32 cellular contexts compared by ENCODE assay signal in genomic region chr21:44533891-44534627, GRCh38. TPM values are rescaled to one million over a fixed set of nuclear protein-coding genes. Genes with fewer than 3 reads are reported as not detected.
DNase-seq lines count a peak whose midpoint lies in the region; ATAC-seq and TF ChIP-seq lines count a peak whose summit lies in the region.
"Had no signal": no experiment of that assay in that cellular context is flagged by ENCODE, and none has a peak within 500 bp of the region (broad histone marks: within the 10 kb centered on the region; RNA-seq: fewer than 3 reads in every experiment).

No MANE protein-coding gene starts in this region.

- H3K27ac ChIP-seq in naive thymus-derived CD4-positive, alpha-beta T cell (ENCODE audit: low read depth, low read length), result no peak overlapping the region
- H3K27ac ChIP-seq: epithelial cell of prostate, ovary, uterus had no signal

- H3K36me3 ChIP-seq in BE2C (no peaks in the 10 kb centered on the region), H7 (replicated peaks; ENCODE audit: control insufficient read depth, insufficient read depth, low read length) (no peaks in the 10 kb centered on the region)
- no peaks in the 10 kb centered on the region for H3K36me3 ChIP-seq in naive thymus-derived CD4-positive, alpha-beta T cell (ENCODE audit: control insufficient read depth in 2 of 3, insufficient read depth in 3 of 3, low read length in 3 of 3)
- H3K36me3 ChIP-seq: ovary, uterus had no signal

- DNase-seq in BE2C (peak; percentile 8), H7 (peak; percentile 95), WTC11 (ENCODE audit: low spot score) (peak; percentile 26), A172 (ENCODE audit: low spot score) (no peak), NCI-H82 (lab: John Stamatoyannopoulos, UW) (no peak)
- DNase-seq in naive thymus-derived CD4-positive, alpha-beta T cell, result no peak
- DNase-seq: activated CD4-positive, alpha-beta T cell treated with anti-CD3 and anti-CD28 coated beads, Interleukin-2, amount 50 U/mL, for 1 hour; anterior cingulate cortex; CD4-positive, alpha-beta T cell; effector CD4-positive, alpha-beta T cell; EL; NCI-H1417; NCI-H2029 treated with DMSO at 0.1 percent for 48 hours; NCI-H2227 treated with DMSO at 0.1 percent for 48 hours; NCI-H748 treated with DMSO at 0.1 percent for 48 hours; retina; RPMI8226; T-helper 2 cell had no signal

- H3K27ac Mint-ChIP-seq in WTC11, result peak overlapping the region; percentile 63; the same call in 1 of the 2 replicates
- H3K27ac Mint-ChIP-seq in naive thymus-derived CD4-positive, alpha-beta T cell, result peak overlapping the region in 1 of 9 donors; percentile 55
- H3K27ac Mint-ChIP-seq: activated naive CD8-positive, alpha-beta T cell; activated T-helper 1 cell treated with anti-CD3 and anti-CD28 coated beads, Interleukin-12 subunit alpha, Interleukin-12 subunit beta, Interleukin-2, Interleukin-4 antibody, amounts not matched to agents 30 ng/mL and 10 ng/mL and 1 ng/mL, durations not matched to agents 14 hours and 24 hours and 36 hours; CD4-positive, alpha-beta T cell; natural killer cell treated with Interleukin-12 subunit alpha and Interleukin-12 subunit beta and Interleukin-15 and Interleukin-18, amount 100 ng/mL, for 72 hours had no signal

- peaks cover 2% of the 10 kb centered on the region; the same call in 1 of the 2 replicates for H3K4me1 Mint-ChIP-seq in WTC11
- peaks cover 0 to 6% (median 0%) of the 10 kb centered on the region in 7 donors for H3K4me1 Mint-ChIP-seq in naive thymus-derived CD4-positive, alpha-beta T cell

- H3K4me3 ChIP-seq in BE2C (ENCODE audit: low read depth, low read length), result no peak overlapping the region
- H3K4me3 ChIP-seq in H7 (ENCODE audit: insufficient read depth, low read depth, low read length), result no peak overlapping the region
- H3K4me3 ChIP-seq in naive thymus-derived CD4-positive, alpha-beta T cell (ENCODE audit: low read length), result no peak overlapping the region
- H3K4me3 ChIP-seq: GM12878, ovary, uterus had no signal

- CTCF ChIA-PET in WTC11 (lab: Charles Lee), result interaction anchor here (0.5 to 0.7 kb wide), 3 partner anchors 23 to 603 kb away, joined by 3 read pairs; no protein-coding TSS in a partner anchor
- CTCF ChIA-PET in naive thymus-derived CD4-positive, alpha-beta T cell (lab: Charles Lee), result interaction anchor here (1.4 kb wide), 1 partner anchor 14 kb away, joined by 3 read pairs; no protein-coding TSS in a partner anchor

- H3K9me3 ChIP-seq in BE2C, result no peaks in the 10 kb centered on the region
- H3K9me3 ChIP-seq in naive thymus-derived CD4-positive, alpha-beta T cell (ENCODE audit: control insufficient read depth in 2 of 3, low read length in 3 of 3), result no peaks in the 10 kb centered on the region
- H3K9me3 ChIP-seq: ovary, uterus had no signal

- peaks cover 11% of the 10 kb centered on the region for H3K27me3 ChIP-seq in BE2C
- H3K27me3 ChIP-seq in H7 (ENCODE audit: control insufficient read depth, insufficient read depth, low read length), result no peaks in the 10 kb centered on the region
- H3K27me3 ChIP-seq in naive thymus-derived CD4-positive, alpha-beta T cell (ENCODE audit: control insufficient read depth in 2 of 2, insufficient read depth in 2 of 2, low read length in 2 of 2), result no peaks in the 10 kb centered on the region
- H3K27me3 ChIP-seq: ovary, uterus had no signal

- no peak overlapping the region for H3K4me3 Mint-ChIP-seq in WTC11
- no peak overlapping the region for H3K4me3 Mint-ChIP-seq in naive thymus-derived CD4-positive, alpha-beta T cell
- H3K4me3 Mint-ChIP-seq: activated naive CD8-positive, alpha-beta T cell; activated T-helper 1 cell treated with anti-CD3 and anti-CD28 coated beads, Interleukin-12 subunit alpha, Interleukin-12 subunit beta, Interleukin-2, Interleukin-4 antibody, amounts not matched to agents 30 ng/mL and 10 ng/mL and 1 ng/mL, durations not matched to agents 14 hours and 24 hours and 36 hours; CD4-positive, alpha-beta T cell; natural killer cell treated with Interleukin-12 subunit alpha and Interleukin-12 subunit beta and Interleukin-15 and Interleukin-18, amount 100 ng/mL, for 72 hours had no signal

- TF ChIP-seq CTCF in BE2C (IDR thresholded peaks at IDR 0.05; ENCODE audit: low read depth, low read length), result no peak
- no peak for TF ChIP-seq CTCF in WTC11 (IDR thresholded peaks at IDR 0.05)

- no peaks in the 10 kb centered on the region for H3K4me1 ChIP-seq in BE2C
- H3K4me1 ChIP-seq in naive thymus-derived CD4-positive, alpha-beta T cell (ENCODE audit: control insufficient read depth in 2 of 2, insufficient read depth in 2 of 2, low read length in 2 of 2), result no peaks in the 10 kb centered on the region
- H3K4me1 ChIP-seq: uterus had no signal

- 0 out of 2 replicates have a peak, but pooled peaks cover 2% of the 10 kb centered on the region for H3K36me3 Mint-ChIP-seq in WTC11
- H3K36me3 Mint-ChIP-seq in naive thymus-derived CD4-positive, alpha-beta T cell, result no peaks in the 10 kb centered on the region
- H3K36me3 Mint-ChIP-seq: activated naive CD8-positive, alpha-beta T cell; natural killer cell treated with Interleukin-12 subunit alpha and Interleukin-12 subunit beta and Interleukin-15 and Interleukin-18, amount 100 ng/mL, for 72 hours had no signal

- H3K27me3 Mint-ChIP-seq in WTC11 (ENCODE audit: low read depth), result no peaks in the 10 kb centered on the region
- no peaks in the 10 kb centered on the region for H3K27me3 Mint-ChIP-seq in naive thymus-derived CD4-positive, alpha-beta T cell
- H3K27me3 Mint-ChIP-seq: activated naive CD8-positive, alpha-beta T cell; CD4-positive, alpha-beta T cell had no signal

- intact Hi-C loops in naive thymus-derived CD4-positive, alpha-beta T cell (cut with micrococcal nuclease), result no loop called here

- ATAC-seq in WTC11, result peak; percentile 60
- ATAC-seq in naive thymus-derived CD4-positive, alpha-beta T cell, result peak; percentile 24
- ATAC-seq in GM21528 (IDR thresholded peaks at IDR 0.05; ENCODE audit: low FRiP score, unreplicated experiment), result no peak
- ATAC-seq: GM12878 had no signal

- H3K9me3 Mint-ChIP-seq in WTC11, result peaks cover 7% of the 10 kb centered on the region
- H3K9me3 Mint-ChIP-seq in naive thymus-derived CD4-positive, alpha-beta T cell, result peaks cover 0 to 2% (median 0%) of the 10 kb centered on the region in 11 donors
- H3K9me3 Mint-ChIP-seq: activated T-helper 1 cell treated with anti-CD3 and anti-CD28 coated beads, Interleukin-12 subunit alpha, Interleukin-12 subunit beta, Interleukin-2, Interleukin-4 antibody, amounts not matched to agents 30 ng/mL and 10 ng/mL and 1 ng/mL, durations not matched to agents 14 hours and 24 hours and 36 hours; CD4-positive, alpha-beta T cell; natural killer cell treated with Interleukin-12 subunit alpha and Interleukin-12 subunit beta and Interleukin-15 and Interleukin-18, amount 100 ng/mL, for 72 hours had no signal

- POLR2A ChIA-PET in WTC11 (lab: Charles Lee), result no interaction called here
- POLR2A ChIA-PET in naive thymus-derived CD4-positive, alpha-beta T cell (lab: Charles Lee), result no interaction called here

TF ChIP-seq in WTC11, 78 proteins besides CTCF, POLR2A, EP300 and RAD21 (continues in another document):
- no peak for TF ChIP-seq SP1 (CRISPR knock-in tag; conservative IDR thresholded peaks at IDR 0.05)

RNA-seq across cellular contexts. Expression of gene KRTAP10-1, which starts 5.9 kb away (rescaled TPM):
- polyA plus RNA-seq in BE2C (2012; ENCODE audit: insufficient read depth, insufficient read length, low read depth), result not detected
- total RNA-seq in H7 (2014; rRNA removed; shearing (Covaris generic)), result not detected in 2 replicates
- total RNA-seq in WTC11 (2021), result not detected in 3 replicates
- total RNA-seq in naive thymus-derived CD4-positive, alpha-beta T cell, result not detected
- not detected for polyA plus RNA-seq in naive thymus-derived CD4-positive, alpha-beta T cell
- not detected in 2 replicates for total RNA-seq in A172 (2014; rRNA removed; shearing (Covaris generic))
- total RNA-seq: activated T-helper 1 cell treated with anti-CD3 and anti-CD28 coated beads, Interleukin-12 subunit alpha, Interleukin-12 subunit beta, Interleukin-2, Interleukin-4 antibody, amounts not matched to agents 30 ng/mL and 10 ng/mL and 1 ng/mL, durations not matched to agents 14 hours and 24 hours and 36 hours; bronchial epithelial cell; CD4-positive, alpha-beta T cell; glomerular endothelial cell; GM12878; HT1080; kidney; MCF 10A; natural killer cell treated with Interleukin-12 subunit alpha and Interleukin-12 subunit beta and Interleukin-15 and Interleukin-18, amount 100 ng/mL, for 72 hours; ovary; subcutaneous adipose tissue; uterus had no signal
- polyA plus RNA-seq: GM12878, ovary had no signal

RNA-seq across cellular contexts. Expression of gene KRTAP10-2, which starts 17.2 kb away (rescaled TPM):
- polyA plus RNA-seq in BE2C (2012; ENCODE audit: insufficient read depth, insufficient read length, low read depth), result not detected
- total RNA-seq in H7 (2014; rRNA removed; shearing (Covaris generic)), result not detected in 2 replicates
- total RNA-seq in WTC11 (2021), result 0.16 TPM in 1 of 3 replicates, not detected in the others
- total RNA-seq in naive thymus-derived CD4-positive, alpha-beta T cell, result not detected
- polyA plus RNA-seq in naive thymus-derived CD4-positive, alpha-beta T cell, result not detected
- not detected in 2 replicates for total RNA-seq in A172 (2014; rRNA removed; shearing (Covaris generic))
- total RNA-seq: activated T-helper 1 cell treated with anti-CD3 and anti-CD28 coated beads, Interleukin-12 subunit alpha, Interleukin-12 subunit beta, Interleukin-2, Interleukin-4 antibody, amounts not matched to agents 30 ng/mL and 10 ng/mL and 1 ng/mL, durations not matched to agents 14 hours and 24 hours and 36 hours; bronchial epithelial cell; CD4-positive, alpha-beta T cell; glomerular endothelial cell; GM12878; HT1080; kidney; MCF 10A; natural killer cell treated with Interleukin-12 subunit alpha and Interleukin-12 subunit beta and Interleukin-15 and Interleukin-18, amount 100 ng/mL, for 72 hours; ovary; subcutaneous adipose tissue; uterus had no signal
- polyA plus RNA-seq: GM12878, ovary had no signal

RNA-seq across cellular contexts. Expression of gene KRTAP10-3, which starts 24.5 kb away (rescaled TPM):
- polyA plus RNA-seq in BE2C (2012; ENCODE audit: insufficient read depth, insufficient read length, low read depth), result not detected
- total RNA-seq in H7 (2014; rRNA removed; shearing (Covaris generic)), result not detected in 2 replicates
- not detected in 3 replicates for total RNA-seq in WTC11 (2021)
- not detected for total RNA-seq in naive thymus-derived CD4-positive, alpha-beta T cell
- not detected for polyA plus RNA-seq in naive thymus-derived CD4-positive, alpha-beta T cell
- total RNA-seq in A172 (2014; rRNA removed; shearing (Covaris generic)), result not detected in 2 replicates
- total RNA-seq: activated T-helper 1 cell treated with anti-CD3 and anti-CD28 coated beads, Interleukin-12 subunit alpha, Interleukin-12 subunit beta, Interleukin-2, Interleukin-4 antibody, amounts not matched to agents 30 ng/mL and 10 ng/mL and 1 ng/mL, durations not matched to agents 14 hours and 24 hours and 36 hours; bronchial epithelial cell; CD4-positive, alpha-beta T cell; glomerular endothelial cell; GM12878; HT1080; kidney; MCF 10A; natural killer cell treated with Interleukin-12 subunit alpha and Interleukin-12 subunit beta and Interleukin-15 and Interleukin-18, amount 100 ng/mL, for 72 hours; ovary; subcutaneous adipose tissue; uterus had no signal
- polyA plus RNA-seq: GM12878, ovary had no signal

RNA-seq across cellular contexts. Expression of gene KRTAP10-4, which starts 39.5 kb away (rescaled TPM):
- not detected for polyA plus RNA-seq in BE2C (2012; ENCODE audit: insufficient read depth, insufficient read length, low read depth)
- total RNA-seq in H7 (2014; rRNA removed; shearing (Covaris generic)), result not detected in 2 replicates
- not detected in 3 replicates for total RNA-seq in WTC11 (2021)
- not detected for total RNA-seq in naive thymus-derived CD4-positive, alpha-beta T cell
- not detected for polyA plus RNA-seq in naive thymus-derived CD4-positive, alpha-beta T cell
- total RNA-seq in A172 (2014; rRNA removed; shearing (Covaris generic)), result not detected in 2 replicates
- total RNA-seq: activated T-helper 1 cell treated with anti-CD3 and anti-CD28 coated beads, Interleukin-12 subunit alpha, Interleukin-12 subunit beta, Interleukin-2, Interleukin-4 antibody, amounts not matched to agents 30 ng/mL and 10 ng/mL and 1 ng/mL, durations not matched to agents 14 hours and 24 hours and 36 hours; bronchial epithelial cell; CD4-positive, alpha-beta T cell; glomerular endothelial cell; GM12878; HT1080; kidney; MCF 10A; natural killer cell treated with Interleukin-12 subunit alpha and Interleukin-12 subunit beta and Interleukin-15 and Interleukin-18, amount 100 ng/mL, for 72 hours; ovary; subcutaneous adipose tissue; uterus had no signal
- polyA plus RNA-seq: GM12878, ovary had no signal

RNA-seq across cellular contexts. Expression of gene KRTAP10-5, which starts 46.3 kb away (rescaled TPM):
- polyA plus RNA-seq in BE2C (2012; ENCODE audit: insufficient read depth, insufficient read length, low read depth), result not detected
- not detected in 2 replicates for total RNA-seq in H7 (2014; rRNA removed; shearing (Covaris generic))
- total RNA-seq in WTC11 (2021), result not detected in 3 replicates
- total RNA-seq in naive thymus-derived CD4-positive, alpha-beta T cell, result not detected
- polyA plus RNA-seq in naive thymus-derived CD4-positive, alpha-beta T cell, result not detected
- total RNA-seq in A172 (2014; rRNA removed; shearing (Covaris generic)), result not detected in 2 replicates
- total RNA-seq: activated T-helper 1 cell treated with anti-CD3 and anti-CD28 coated beads, Interleukin-12 subunit alpha, Interleukin-12 subunit beta, Interleukin-2, Interleukin-4 antibody, amounts not matched to agents 30 ng/mL and 10 ng/mL and 1 ng/mL, durations not matched to agents 14 hours and 24 hours and 36 hours; bronchial epithelial cell; CD4-positive, alpha-beta T cell; glomerular endothelial cell; GM12878; HT1080; kidney; MCF 10A; natural killer cell treated with Interleukin-12 subunit alpha and Interleukin-12 subunit beta and Interleukin-15 and Interleukin-18, amount 100 ng/mL, for 72 hours; ovary; subcutaneous adipose tissue; uterus had no signal
- polyA plus RNA-seq: GM12878, ovary had no signal

Comparison
In these comparisons a context has a peak if more than half of its experiments do, and no peak if none do; other contexts are left out.
1. DNase-seq: peak in BE2C (single experiment), H7 (single experiment) and WTC11 (single experiment); none in naive thymus-derived CD4-positive, alpha-beta T cell (0 of 9), A172 (single experiment) and NCI-H82 (single experiment).